In genomic region chr10:76399216-76399615, GRCh38 we compare ENCODE assay signal across 23 cellular contexts.
"Had no signal": no experiment of that assay in that cellular context is flagged by ENCODE, and none has a peak within 500 bp of the region (broad histone marks: within the 10 kb centered on the region; RNA-seq: fewer than 3 reads in every experiment).

No MANE protein-coding gene starts in this region.

- H3K9me3 Mint-ChIP-seq: endodermal cell had no signal

- H2AFZ ChIP-seq: parathyroid adenoma had no signal

- H3K27me3 ChIP-seq: testis had no signal

- H3K79me2 ChIP-seq: parathyroid adenoma had no signal

- H3K4me3 ChIP-seq: coronary artery, prostate gland, skin epidermis, testis had no signal

- H3K4me1 ChIP-seq: parathyroid adenoma had no signal

- FAIRE-seq: endothelial cell of umbilical vein had no signal

- DNase-seq: effector CD4-positive, alpha-beta T cell; endodermal cell; erythroblast; foreskin melanocyte; head of caudate nucleus; hypothalamus; islet precursor cell; mammary epithelial cell; natural killer cell; occipital lobe; stimulated activated CD4-positive, alpha-beta T cell treated with anti-CD3 and anti-CD28 coated beads, Interleukin-2, amount 100 ng/mL, for 24 hours; stimulated activated CD4-positive, alpha-beta T cell treated with anti-CD3 and anti-CD28 coated beads, Interleukin-4, amount 100 ng/mL, for 4 hours; stimulated activated naive B cell treated with anti-CD40 and anti-IgM and Interleukin-4, amounts not matched to agents 10 μg/mL and 1 μg/mL and 100 μg/mL, for 72 hours; stimulated activated naive CD8-positive, alpha-beta T cell treated with anti-CD3 and anti-CD28 coated beads, Interleukin-15, amount 100 ng/mL, for 72 hours; testis; trophoblast cell had no signal

- H3K9me3 ChIP-seq: prostate gland, testis had no signal

- H3K4me3 Mint-ChIP-seq: endodermal cell; natural killer cell; stimulated activated naive B cell treated with anti-CD40 and anti-IgM and Interleukin-4, amounts not matched to agents 10 μg/mL and 1 μg/mL and 100 μg/mL, for 72 hours; stimulated activated naive CD8-positive, alpha-beta T cell treated with anti-CD3 and anti-CD28 coated beads, Interleukin-15, amount 100 ng/mL, for 72 hours had no signal

- ATAC-seq: left lobe of liver; natural killer cell; sciatic nerve; stimulated activated naive B cell treated with anti-CD40 and anti-IgM and Interleukin-4, amounts not matched to agents 10 μg/mL and 1 μg/mL and 100 μg/mL, for 72 hours; stimulated activated naive CD8-positive, alpha-beta T cell treated with anti-CD3 and anti-CD28 coated beads, Interleukin-15, amount 100 ng/mL, for 72 hours had no signal

- H3K4me1 Mint-ChIP-seq: natural killer cell; stimulated activated naive CD8-positive, alpha-beta T cell treated with anti-CD3 and anti-CD28 coated beads, Interleukin-15, amount 100 ng/mL, for 72 hours had no signal

- H3K9ac ChIP-seq: parathyroid adenoma had no signal

- H3K36me3 Mint-ChIP-seq: natural killer cell; stimulated activated naive B cell treated with anti-CD40 and anti-IgM and Interleukin-4, amounts not matched to agents 10 μg/mL and 1 μg/mL and 100 μg/mL, for 72 hours had no signal

- H3K27me3 Mint-ChIP-seq: stimulated activated naive B cell treated with anti-CD40 and anti-IgM and Interleukin-4, amounts not matched to agents 10 μg/mL and 1 μg/mL and 100 μg/mL, for 72 hours; stimulated activated naive CD8-positive, alpha-beta T cell treated with anti-CD3 and anti-CD28 coated beads, Interleukin-15, amount 100 ng/mL, for 72 hours had no signal

- H3K27ac Mint-ChIP-seq: endodermal cell; natural killer cell; stimulated activated naive B cell treated with anti-CD40 and anti-IgM and Interleukin-4, amounts not matched to agents 10 μg/mL and 1 μg/mL and 100 μg/mL, for 72 hours; stimulated activated naive CD8-positive, alpha-beta T cell treated with anti-CD3 and anti-CD28 coated beads, Interleukin-15, amount 100 ng/mL, for 72 hours had no signal

- H3K36me3 ChIP-seq: prostate gland had no signal

- H3K27ac ChIP-seq: parathyroid adenoma, testis had no signal
